1 cellular context compared by ENCODE assay signal in genomic region chr4:71239365-71239764, GRCh38.
TF ChIP-seq lines count a peak whose summit lies in the region.

No MANE protein-coding gene starts in this region.

TF ChIP-seq in HEK293, 187 proteins besides CTCF, POLR2A, EP300 and RAD21 (continued from another document):
- TF ChIP-seq ATF2 (tag by site-specific recombination; IDR thresholded peaks at IDR 0.05; ENCODE audit: low read depth) (no peak), ZNF544 (tag by site-specific recombination; IDR thresholded peaks at IDR 0.05) (no peak), ZNF843 (tag by site-specific recombination; IDR thresholded peaks at IDR 0.05) (0 out of 2 replicates have a peak, but pooled peaks have one; percentile 64), ZNF362 (tag by site-specific recombination; IDR thresholded peaks at IDR 0.05) (0 out of 2 replicates have a peak, but pooled peaks have one; percentile 31), ZNF521 (tag by site-specific recombination; IDR thresholded peaks at IDR 0.05) (no peak), GLI2 (tag by site-specific recombination; IDR thresholded peaks at IDR 0.05; ENCODE audit: borderline replicate concordance, low read depth) (no peak)
TF ChIP-seq in HEK293: peak in this region for 9.
